8 cellular contexts compared by ENCODE assay signal in genomic region chr15:34039506-34040123, GRCh38. TPM values are rescaled to one million over a fixed set of nuclear protein-coding genes. Genes with fewer than 3 reads are reported as not detected.
A peak's percentile ranks its signal among the peaks of the same experiment; 100 is the strongest.
DNase-seq lines count a peak whose midpoint lies in the region; ATAC-seq and TF ChIP-seq lines count a peak whose summit lies in the region.

No MANE protein-coding gene starts in this region.

- peak overlapping the region; percentile 76 to 89 (median 88) for H3K27ac Mint-ChIP-seq in nephron

- peak overlapping the region; percentile 89 for H3K9ac ChIP-seq in SK-N-MC (ENCODE audit: insufficient read length)

- no peaks in the 10 kb centered on the region for H3K36me3 Mint-ChIP-seq in nephron (ENCODE audit: low read depth)

- peaks cover 7% of the 10 kb centered on the region for H3K4me1 ChIP-seq in upper lobe of right lung

- H3K4me3 Mint-ChIP-seq in nephron: peak overlapping the region; percentile 77 to 92 (median 80)

- no peaks in the 10 kb centered on the region for H3K27me3 Mint-ChIP-seq in nephron (ENCODE audit: low read depth)

- H3K36me3 ChIP-seq in GM06990 (ENCODE audit: control insufficient read depth, insufficient read depth, low read length) (no peaks in the 10 kb centered on the region), SK-N-MC (ENCODE audit: insufficient read depth, low read length) (no peaks in the 10 kb centered on the region), upper lobe of right lung (no peaks in the 10 kb centered on the region)

- intact Hi-C loops in upper lobe of right lung (cut with DNase I): no loop called here

- H3K9me3 ChIP-seq in SK-N-MC (ENCODE audit: low read depth, low read length): no peaks in the 10 kb centered on the region
- H3K9me3 ChIP-seq in upper lobe of right lung: no peaks in the 10 kb centered on the region

- H3K4me3 ChIP-seq in GM06990 (replicated peaks; ENCODE audit: low read depth, low read length) (peak overlapping the region; percentile 95), HFF-Myc (replicated peaks; ENCODE audit: low read depth, low read length) (peak overlapping the region; percentile 76), SK-N-MC (peak overlapping the region; percentile 100), upper lobe of right lung (peak overlapping the region; percentile 85)

- no peak for ATAC-seq in upper lobe of right lung

- H3K9me3 Mint-ChIP-seq in nephron: no peaks in the 10 kb centered on the region

- peaks cover 28% of the 10 kb centered on the region for H3K4me1 Mint-ChIP-seq in nephron

- TF ChIP-seq CTCF in GM06990 (IDR thresholded peaks at IDR 0.05; ENCODE audit: insufficient read depth, low read length, poor library complexity, severe bottlenecking): no peak
- TF ChIP-seq CTCF in HFF-Myc (IDR thresholded peaks at IDR 0.05; ENCODE audit: low read depth, low read length, missing control alignments): no peak
- TF ChIP-seq CTCF in nephron (IDR thresholded peaks at IDR 0.05; ENCODE audit: unreplicated experiment in 3 of 3): no peak
- no peak for TF ChIP-seq CTCF in upper lobe of right lung (IDR thresholded peaks at IDR 0.05)

- DNase-seq in GM06990 (ENCODE audit: extremely low read depth, insufficient read length) (peak; percentile 36), HFF-Myc (ENCODE audit: extremely low read depth, low read depth) (no peak), SK-N-MC (ENCODE audit: low read depth, low spot score) (no peak), upper lobe of right lung (no peak), ureter (ENCODE audit: low spot score) (no peak), midbrain (lab: John Stamatoyannopoulos, UW) (no peak)

- no peak overlapping the region for H3K27ac ChIP-seq in SK-N-MC
- peak overlapping the region; percentile 42 for H3K27ac ChIP-seq in cingulate gyrus (ENCODE audit: low read depth, low read length)
- H3K27ac ChIP-seq in upper lobe of right lung: peak overlapping the region; percentile 89

- H3K27me3 ChIP-seq in GM06990 (replicated peaks; ENCODE audit: control insufficient read depth, insufficient read depth, low read length) (no peaks in the 10 kb centered on the region), upper lobe of right lung (no peaks in the 10 kb centered on the region)

RNA-seq across cellular contexts. Expression of gene AVEN, which starts 0.6 kb away (rescaled TPM):
- 11.5 TPM for total RNA-seq in upper lobe of right lung
- 12.4 TPM for total RNA-seq in ureter
